Comparison of ENCODE assay signal across 34 cellular contexts in genomic region chrX:115138040-115138439, GRCh38. TPM values are rescaled to one million over a fixed set of nuclear protein-coding genes. Genes with fewer than 3 reads are reported as not detected.
"Had no signal": no experiment of that assay in that cellular context is flagged by ENCODE, and none has a peak within 500 bp of the region (broad histone marks: within the 10 kb centered on the region; RNA-seq: fewer than 3 reads in every experiment).

No MANE protein-coding gene starts in this region.

- H3K4me3 ChIP-seq: adrenal gland, breast epithelium, MG63, SK-N-MC had no signal

- H3K4me1 Mint-ChIP-seq: activated CD4-positive, alpha-beta memory T cell treated with anti-CD3 and anti-CD28 coated beads, Interleukin-2, amount 10 ng/mL, durations not matched to agents 7 days and 5 days; activated CD4-positive, alpha-beta T cell treated with anti-CD3 and anti-CD28 coated beads for 36 hours; activated T-helper 17 cell treated with anti-CD3 and anti-CD28 coated beads, Interleukin-2, amount 50 U/mL, for 72 hours; T-cell had no signal

- H3K27me3 Mint-ChIP-seq: activated CD4-positive, alpha-beta memory T cell treated with anti-CD3 and anti-CD28 coated beads, Interleukin-2, amount 10 ng/mL, durations not matched to agents 7 days and 5 days; activated CD4-positive, alpha-beta T cell treated with anti-CD3 and anti-CD28 coated beads for 36 hours; activated naive CD8-positive, alpha-beta T cell; activated T-helper 17 cell treated with anti-CD3 and anti-CD28 coated beads, Interleukin-2, amount 50 U/mL, for 72 hours had no signal

- H3K9me3 ChIP-seq: adrenal gland, MG63 had no signal

- DNase-seq: activated CD4-positive, alpha-beta memory T cell treated with anti-CD3 and anti-CD28 coated beads, Interleukin-2, amount 10 ng/mL, durations not matched to agents 7 days and 5 days; activated CD4-positive, alpha-beta T cell treated with anti-CD3 and anti-CD28 coated beads for 36 hours; activated CD4-positive, alpha-beta T cell treated with anti-CD3 and anti-CD28 coated beads, Interleukin-2, amount 50 U/mL, for 1 hour; activated gamma-delta T cell; activated naive CD4-positive, alpha-beta T cell treated with anti-CD3 and anti-CD28 coated beads for 36 hours; activated T-cell treated with anti-CD3 and anti-CD28 coated beads for 4 hours; activated T-cell treated with anti-CD3 and anti-CD28 coated beads, Interleukin-2, amount 50 U/mL, for 48 hours; adrenal gland; anterior cingulate cortex; caudate nucleus; MG63; MV-4-11; NCI-H1092 treated with DMSO at 0.1 percent for 48 hours; NCI-H1417 treated with DMSO at 0.1 percent for 48 hours; NCI-H1694; NCI-H2029; NCI-H2107; NCI-H2171 treated with DMSO at 0.1 percent for 48 hours; NCI-H345; NCI-H510A; NCI-H526 treated with DMSO at 0.1 percent for 48 hours; NCI-H82; SIG-M5; T-cell had no signal

- H3K36me3 ChIP-seq: adrenal gland, breast epithelium, MG63 had no signal

- H3K9me3 Mint-ChIP-seq: activated CD4-positive, alpha-beta memory T cell treated with anti-CD3 and anti-CD28 coated beads, Interleukin-2, amount 10 ng/mL, durations not matched to agents 7 days and 5 days; activated naive CD4-positive, alpha-beta T cell treated with anti-CD3 and anti-CD28 coated beads for 36 hours had no signal

- H3K4me1 ChIP-seq: adrenal gland, breast epithelium had no signal

- H3K36me3 Mint-ChIP-seq: activated naive CD8-positive, alpha-beta T cell; T-cell had no signal

- H3K27ac Mint-ChIP-seq: activated CD4-positive, alpha-beta memory T cell treated with anti-CD3 and anti-CD28 coated beads, Interleukin-2, amount 10 ng/mL, durations not matched to agents 7 days and 5 days; activated CD4-positive, alpha-beta T cell treated with anti-CD3 and anti-CD28 coated beads for 36 hours; activated naive CD4-positive, alpha-beta T cell treated with anti-CD3 and anti-CD28 coated beads for 36 hours; activated naive CD8-positive, alpha-beta T cell; activated T-helper 17 cell treated with anti-CD3 and anti-CD28 coated beads, Interleukin-2, amount 50 U/mL, for 72 hours; T-cell had no signal

- H3K9ac ChIP-seq: KMS-11 had no signal

- ATAC-seq: activated CD4-positive, alpha-beta T cell treated with anti-CD3 and anti-CD28 coated beads for 36 hours; activated T-helper 17 cell treated with anti-CD3 and anti-CD28 coated beads, Interleukin-2, amount 50 U/mL, for 72 hours; T-cell had no signal

- H3K27me3 ChIP-seq: MG63 had no signal

- H3K4me2 ChIP-seq: KMS-11 had no signal

- H3K27ac ChIP-seq: adrenal gland, breast epithelium, KMS-11, SK-N-MC, VCaP had no signal

- H3K4me3 Mint-ChIP-seq: activated CD4-positive, alpha-beta memory T cell treated with anti-CD3 and anti-CD28 coated beads, Interleukin-2, amount 10 ng/mL, durations not matched to agents 7 days and 5 days; activated CD4-positive, alpha-beta T cell treated with anti-CD3 and anti-CD28 coated beads for 36 hours; activated naive CD4-positive, alpha-beta T cell treated with anti-CD3 and anti-CD28 coated beads for 36 hours; activated naive CD8-positive, alpha-beta T cell; activated T-helper 17 cell treated with anti-CD3 and anti-CD28 coated beads, Interleukin-2, amount 50 U/mL, for 72 hours; T-cell had no signal

RNA-seq across cellular contexts. Expression of gene RBMXL3, which starts 51.2 kb away (rescaled TPM):
- total RNA-seq: activated CD4-positive, alpha-beta memory T cell treated with anti-CD3 and anti-CD28 coated beads, Interleukin-2, amount 10 ng/mL, durations not matched to agents 7 days and 5 days; activated CD4-positive, alpha-beta T cell treated with anti-CD3 and anti-CD28 coated beads for 36 hours; activated CD8-positive, alpha-beta memory T cell treated with anti-CD3 and anti-CD28 coated beads for 36 hours; activated naive CD4-positive, alpha-beta T cell treated with anti-CD3 and anti-CD28 coated beads for 36 hours; activated T-helper 17 cell treated with anti-CD3 and anti-CD28 coated beads, Interleukin-2, amount 50 U/mL, for 72 hours; adrenal gland; breast epithelium; OCI-LY7; RPMI7951; T-cell; T-helper 2 cell treated with Interferon-gamma antibody and Interleukin-4, amounts not matched to agents 100 ng/mL and 5 ng/mL, for 36 hours had no signal
- polyA plus RNA-seq: adrenal gland had no signal
